9 cellular contexts compared by ENCODE assay signal in the genomic region with DNA sequence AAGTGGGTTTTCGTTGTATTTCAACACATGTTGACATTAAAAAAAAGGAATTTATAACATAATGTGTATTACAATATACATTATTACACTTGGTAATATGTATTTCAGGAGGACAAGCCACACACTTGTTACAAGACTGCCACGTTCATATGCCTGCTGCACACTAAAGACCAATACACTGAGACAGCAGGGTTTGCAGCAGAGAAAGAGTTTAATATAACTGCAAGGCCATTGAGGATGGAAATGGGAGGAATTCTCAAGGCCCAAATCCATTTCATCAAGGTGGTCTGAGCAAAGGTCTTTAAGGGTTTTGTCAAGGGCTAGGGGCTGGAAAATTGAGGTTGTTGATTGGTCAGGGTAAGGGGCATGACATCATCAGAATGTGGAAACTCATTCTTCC.
"Had no signal": no experiment of that assay in that cellular context is flagged by ENCODE, and none has a peak within 500 bp of the region (broad histone marks: within the 10 kb centered on the region; RNA-seq: fewer than 3 reads in every experiment).

No MANE protein-coding gene starts in this region.

- H3K4me2 ChIP-seq: KMS-11 had no signal

- H3K4me3 ChIP-seq: GM23248, HAP-1 had no signal

- H3K9me3 ChIP-seq: HAP-1 had no signal

- DNase-seq: GM23248, H7, IMR-90, Karpas-422, KBM-7 had no signal

- H3K27ac ChIP-seq: GM23248, HL-60, KMS-11 had no signal

- ATAC-seq: HCT116 had no signal

- H3K36me3 ChIP-seq: HAP-1 had no signal

- H3K9ac ChIP-seq: GM23248, KMS-11 had no signal

- H3K4me1 ChIP-seq: HAP-1 had no signal

- H2AFZ ChIP-seq: GM23248 had no signal
